Comparison of ENCODE assay signal across 2 cellular contexts in the genomic region with DNA sequence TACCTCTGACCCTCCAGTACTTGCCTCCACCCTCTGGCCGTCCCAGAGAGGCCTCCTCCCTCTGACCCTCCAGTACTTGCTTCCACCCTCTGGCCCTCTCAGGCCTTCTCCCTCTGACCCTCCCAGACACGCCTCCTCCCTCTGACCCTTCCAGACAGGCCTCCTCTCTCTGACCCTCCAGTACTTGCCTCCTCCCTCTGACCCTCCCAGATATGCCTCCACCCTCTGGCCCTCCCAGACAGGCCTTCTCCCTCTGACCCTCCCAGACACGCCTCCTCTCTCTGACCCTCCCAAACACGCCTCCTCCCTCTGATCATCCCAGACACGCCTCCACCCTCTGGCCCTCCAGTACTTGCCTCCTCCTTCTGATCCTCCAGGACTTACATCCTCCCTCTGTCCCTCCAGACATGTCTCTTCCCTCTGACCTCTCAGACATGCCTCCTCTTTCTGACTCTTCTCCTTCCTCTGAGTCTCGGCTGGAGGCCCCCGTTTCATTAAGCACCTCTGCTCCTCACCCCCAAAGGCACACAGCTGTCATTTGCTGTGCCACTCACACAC.
TF ChIP-seq lines count a peak whose summit lies in the region.

No MANE protein-coding gene starts in this region.

TF ChIP-seq in A549, 52 proteins besides CTCF, POLR2A, EP300 and RAD21:
- TF ChIP-seq ESRRA (IDR thresholded peaks at IDR 0.05; ENCODE audit: borderline replicate concordance, low read length) (no peak), GATA3 (IDR thresholded peaks at IDR 0.05; ENCODE audit: borderline replicate concordance) (no peak), ZFP36 (IDR thresholded peaks at IDR 0.05; ENCODE audit: borderline replicate concordance, partially characterized antibody) (peak; percentile 67), HDAC2 (IDR thresholded peaks at IDR 0.05) (no peak)
TF ChIP-seq in A549: peak in this region for 1.

TF ChIP-seq in IMR-90, 13 proteins besides CTCF, POLR2A, EP300 and RAD21:
- TF ChIP-seq RCOR1 (IDR thresholded peaks at IDR 0.05; ENCODE audit: insufficient replicate concordance, low read length), result no peak
- TF ChIP-seq, protein P1, sequence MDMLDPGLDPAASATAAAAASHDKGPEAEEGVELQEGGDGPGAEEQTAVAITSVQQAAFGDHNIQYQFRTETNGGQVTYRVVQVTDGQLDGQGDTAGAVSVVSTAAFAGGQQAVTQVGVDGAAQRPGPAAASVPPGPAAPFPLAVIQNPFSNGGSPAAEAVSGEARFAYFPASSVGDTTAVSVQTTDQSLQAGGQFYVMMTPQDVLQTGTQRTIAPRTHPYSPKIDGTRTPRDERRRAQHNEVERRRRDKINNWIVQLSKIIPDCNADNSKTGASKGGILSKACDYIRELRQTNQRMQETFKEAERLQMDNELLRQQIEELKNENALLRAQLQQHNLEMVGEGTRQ (IDR thresholded peaks at IDR 0.05; ENCODE audit: low read depth, low read length), result no peak
- no peak for TF ChIP-seq FOS (IDR thresholded peaks at IDR 0.05; ENCODE audit: low read depth, low read length)
- TF ChIP-seq, protein P2, sequence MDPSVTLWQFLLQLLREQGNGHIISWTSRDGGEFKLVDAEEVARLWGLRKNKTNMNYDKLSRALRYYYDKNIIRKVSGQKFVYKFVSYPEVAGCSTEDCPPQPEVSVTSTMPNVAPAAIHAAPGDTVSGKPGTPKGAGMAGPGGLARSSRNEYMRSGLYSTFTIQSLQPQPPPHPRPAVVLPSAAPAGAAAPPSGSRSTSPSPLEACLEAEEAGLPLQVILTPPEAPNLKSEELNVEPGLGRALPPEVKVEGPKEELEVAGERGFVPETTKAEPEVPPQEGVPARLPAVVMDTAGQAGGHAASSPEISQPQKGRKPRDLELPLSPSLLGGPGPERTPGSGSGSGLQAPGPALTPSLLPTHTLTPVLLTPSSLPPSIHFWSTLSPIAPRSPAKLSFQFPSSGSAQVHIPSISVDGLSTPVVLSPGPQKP (IDR thresholded peaks at IDR 0.05; ENCODE audit: borderline replicate concordance, low read depth, low read length), result no peak
- no peak for TF ChIP-seq MAFK (IDR thresholded peaks at IDR 0.05; ENCODE audit: low read depth, low read length)
- TF ChIP-seq CEBPB (IDR thresholded peaks at IDR 0.05; ENCODE audit: low read depth, low read length), result no peak
- TF ChIP-seq SMC3 (IDR thresholded peaks at IDR 0.05; ENCODE audit: low read depth, low read length), result no peak
- no peak for TF ChIP-seq BHLHE40 (IDR thresholded peaks at IDR 0.05; ENCODE audit: low read depth, low read length)
- no peak for TF ChIP-seq MXI1 (IDR thresholded peaks at IDR 0.05; ENCODE audit: borderline replicate concordance, low read depth, low read length)
- no peak for TF ChIP-seq NFE2L2 (IDR thresholded peaks at IDR 0.05; ENCODE audit: low read depth, low read length)
- TF ChIP-seq RFX5 (IDR thresholded peaks at IDR 0.05; ENCODE audit: low read depth, low read length), result no peak
